In the genomic region with DNA sequence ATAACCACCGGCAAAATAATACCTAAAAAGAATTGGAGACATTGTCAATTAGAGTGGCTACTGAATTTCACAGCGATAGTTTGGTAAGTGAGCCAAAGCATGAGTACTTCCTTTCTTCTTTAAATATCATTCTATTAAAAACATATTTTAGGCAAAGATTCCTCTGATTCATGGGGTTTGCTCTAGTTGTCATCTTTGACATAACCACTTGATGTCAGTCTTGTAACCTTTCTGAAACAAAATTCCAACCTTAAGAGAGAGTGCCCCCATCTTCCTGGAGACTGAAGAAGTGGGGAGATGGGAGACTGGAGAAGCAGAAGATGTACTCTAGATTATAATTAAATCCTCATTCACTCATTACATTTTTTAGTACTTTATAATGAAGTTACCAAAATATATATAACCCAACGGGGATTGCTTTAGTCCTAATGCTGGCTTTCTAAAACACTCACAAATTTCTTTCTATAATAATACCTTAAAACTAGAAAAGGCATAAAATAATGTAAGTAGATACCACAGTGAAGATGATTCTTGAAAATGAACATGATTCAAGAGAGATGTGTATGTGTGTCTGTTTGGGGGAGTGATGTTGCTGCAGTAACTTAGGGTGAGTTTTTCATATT, we compare ENCODE assay signal across 9 cellular contexts.
DNase-seq lines count a peak whose midpoint lies in the region; ATAC-seq, FAIRE-seq and TF ChIP-seq lines count a peak whose summit lies in the region.
"Had no signal": no experiment of that assay in that cellular context is flagged by ENCODE, and none has a peak within 500 bp of the region (broad histone marks: within the 10 kb centered on the region; RNA-seq: fewer than 3 reads in every experiment).

No MANE protein-coding gene starts in this region.

- TF ChIP-seq RAD21 in A549 (conservative IDR thresholded peaks at IDR 0.05 in 1 of 2, IDR thresholded peaks at IDR 0.05 in 1 of 2) = peak; percentile 66 to 79

- TF ChIP-seq EP300 in A549 (IDR thresholded peaks at IDR 0.05) = no peak

- POLR2A ChIA-PET in A549 (lab: Yijun Ruan, JAX) = no interaction called here

- CTCF ChIA-PET in A549 (lab: Yijun Ruan, JAX) = no interaction called here

- DNase-seq in A549 (ENCODE audit: low read depth in 1 of 2, low spot score in 1 of 2) = peak; percentile 3 to 26
- peak; percentile 2 for DNase-seq in GM13977 (ENCODE audit: low spot score)
- DNase-seq in RKO (ENCODE audit: low spot score) = peak; percentile 58
- DNase-seq in fibroblast of pulmonary artery (ENCODE audit: low read depth) = peak; percentile 77
- no peak for DNase-seq in NCI-H187 treated with DMSO at 0.1 percent for 48 hours (lab: John Stamatoyannopoulos, UW)
- no peak for DNase-seq in NCI-H2029 (lab: John Stamatoyannopoulos, UW)
- DNase-seq: activated naive CD8-positive, alpha-beta T cell treated with anti-CD3 and anti-CD28 coated beads, Interleukin-2, amount 10 ng/mL, durations not matched to agents 7 days and 5 days had no signal

- H3K4me3 ChIP-seq in A549 (no peak overlapping the region), fibroblast of pulmonary artery (replicated peaks; ENCODE audit: low read depth, low read length) (no peak overlapping the region), skeletal muscle tissue (ENCODE audit: low read length in 3 of 3) (peak overlapping the region; percentile 15 to 73 (median 60))

- H3K4me2 ChIP-seq in A549 = peak overlapping the region; percentile 45

- peak in 1 of 2 experiments; percentile 75; a peak in 3 of 6 replicates for ATAC-seq in A549
- no peak for ATAC-seq in GM19035 (IDR thresholded peaks at IDR 0.05; ENCODE audit: unreplicated experiment)

- in situ Hi-C loops in GM13977 (cut with MboI; ENCODE audit: low pct_unique_long_range_greater_than_20kb, low sequenced_read_pairs, unreplicated experiment) = no loop called here

- H3K27ac ChIP-seq in A549 (0 out of 6 replicates have a peak overlapping the region, but pooled peaks of 1 of the 2 experiments have one; percentile 41), skeletal muscle tissue (ENCODE audit: low read depth, low read length) (peak overlapping the region; percentile 55)

- TF ChIP-seq CTCF in A549 (IDR thresholded peaks at IDR 0.05) = peak; percentile 60
- TF ChIP-seq CTCF in GM13977 (IDR thresholded peaks at IDR 0.05; ENCODE audit: extremely low read depth, insufficient read depth, missing control alignments) = peak; percentile 42
- peak; percentile 68 for TF ChIP-seq CTCF in fibroblast of pulmonary artery (IDR thresholded peaks at IDR 0.05; ENCODE audit: low read length, missing control alignments)

- peak overlapping the region; percentile 58 to 82 (median 71) for H3K9ac ChIP-seq in skeletal muscle tissue (ENCODE audit: low read depth in 1 of 3, low read length in 3 of 3)

- 12% methylated on average over 3 of the region's 3 CpGs for WGBS in A549 (ENCODE audit: missing lambda C conversion rate)

- H3K9me3 ChIP-seq in A549 = no peaks in the 10 kb centered on the region
- H3K9me3 ChIP-seq in skeletal muscle tissue (ENCODE audit: control insufficient read depth in 3 of 3, low read length in 3 of 3) = no peaks in the 10 kb centered on the region

- no peaks in the 10 kb centered on the region for H3K36me3 ChIP-seq in skeletal muscle tissue (ENCODE audit: control insufficient read depth in 3 of 3, insufficient read depth in 3 of 3, low read length in 3 of 3)

- no peaks in the 10 kb centered on the region for H3K27me3 ChIP-seq in skeletal muscle tissue (ENCODE audit: control insufficient read depth in 3 of 3, insufficient read depth in 3 of 3, low read length in 3 of 3)

- TF ChIP-seq POLR2A in A549 (IDR thresholded peaks at IDR 0.05; ENCODE audit: low read length) = no peak

- FAIRE-seq in A549 (lab: Jason Lieb, UNC) = no peak

- H3K4me1 ChIP-seq in A549 (0 out of 3 replicates have a peak, but pooled peaks cover 3% of the 10 kb centered on the region), skeletal muscle tissue (ENCODE audit: control insufficient read depth in 3 of 3, insufficient read depth in 3 of 3, low read length in 3 of 3) (peaks cover 0 to 4% (median 2%) of the 10 kb centered on the region in 3 donors)

TF ChIP-seq in A549, 52 proteins besides CTCF, POLR2A, EP300 and RAD21:
- TF ChIP-seq TP53 (CRISPR knock-in tag; IDR thresholded peaks at IDR 0.05) (no peak), SMC3 (IDR thresholded peaks at IDR 0.05) (peak; percentile 75)

Comparison
In these comparisons a context has a peak if more than half of its experiments do, and no peak if none do; other contexts are left out.
1. DNase-seq: peak in A549 (2 of 2), GM13977 (single experiment), RKO (single experiment) and fibroblast of pulmonary artery (single experiment); none in NCI-H187 treated with DMSO at 0.1 percent for 48 hours (single experiment) and NCI-H2029 (single experiment).
2. H3K4me3 ChIP-seq: peak in skeletal muscle tissue (3 of 3); none in A549 (single experiment) and fibroblast of pulmonary artery (single experiment).
3. Peak in every context shown above with its lines, with median percentiles within 50 percentile points of each other: CTCF ChIP-seq.